ENCODE assay signal across 11 cellular contexts in genomic region chr14:77988966-77989365, GRCh38.
DNase-seq lines count a peak whose midpoint lies in the region; ATAC-seq and TF ChIP-seq lines count a peak whose summit lies in the region.
"Had no signal": no experiment of that assay in that cellular context is flagged by ENCODE, and none has a peak within 500 bp of the region (broad histone marks: within the 10 kb centered on the region; RNA-seq: fewer than 3 reads in every experiment).

No MANE protein-coding gene starts in this region.

- ATAC-seq in Right ventricle myocardium superior (ENCODE audit: poor library complexity) (peak; percentile 76), HG03354 (IDR thresholded peaks at IDR 0.05; ENCODE audit: poor library complexity, severe bottlenecking, unreplicated experiment) (no peak), GM21526 (IDR thresholded peaks at IDR 0.05; ENCODE audit: low FRiP score, unreplicated experiment) (no peak)
- ATAC-seq: activated CD4-positive, alpha-beta T cell treated with anti-CD3 and anti-CD28 coated beads for 36 hours had no signal

- no peaks in the 10 kb centered on the region for H3K4me1 Mint-ChIP-seq in activated naive CD4-positive, alpha-beta T cell treated with anti-CD3 and anti-CD28 coated beads for 36 hours (ENCODE audit: low read depth)
- H3K4me1 Mint-ChIP-seq: activated CD4-positive, alpha-beta T cell treated with anti-CD3 and anti-CD28 coated beads for 36 hours had no signal

- in situ Hi-C loops in astrocyte of the cerebellum (cut with HindIII; ENCODE audit: low sequenced_read_pairs): no loop called here

- H3K4me3 Mint-ChIP-seq in activated naive CD4-positive, alpha-beta T cell treated with anti-CD3 and anti-CD28 coated beads for 36 hours: no peak overlapping the region
- H3K4me3 Mint-ChIP-seq: activated CD4-positive, alpha-beta T cell treated with anti-CD3 and anti-CD28 coated beads for 36 hours had no signal

- no peaks in the 10 kb centered on the region for H3K36me3 Mint-ChIP-seq in activated naive CD4-positive, alpha-beta T cell treated with anti-CD3 and anti-CD28 coated beads for 36 hours (ENCODE audit: low read depth)

- peak; percentile 61 for DNase-seq in Daoy (ENCODE audit: low read depth)
- DNase-seq in astrocyte of the cerebellum (ENCODE audit: low read depth): peak; percentile 92
- peak; percentile 50 for DNase-seq in Right ventricle myocardium superior
- DNase-seq in posterior vena cava (ENCODE audit: low spot score): peak; percentile 90
- no peak for DNase-seq in activated naive CD4-positive, alpha-beta T cell treated with anti-CD3 and anti-CD28 coated beads for 36 hours
- DNase-seq in effector CD4-positive, alpha-beta T cell: no peak
- DNase-seq: activated CD4-positive, alpha-beta T cell treated with anti-CD3 and anti-CD28 coated beads for 36 hours; MM.1S; small intestine had no signal

- H3K4me3 ChIP-seq in astrocyte of the cerebellum (ENCODE audit: low read depth, low read length): no peak overlapping the region

- H3K27me3 Mint-ChIP-seq in activated naive CD4-positive, alpha-beta T cell treated with anti-CD3 and anti-CD28 coated beads for 36 hours (ENCODE audit: low read depth): peaks cover 5% of the 10 kb centered on the region
- H3K27me3 Mint-ChIP-seq: activated CD4-positive, alpha-beta T cell treated with anti-CD3 and anti-CD28 coated beads for 36 hours had no signal

- H3K9me3 Mint-ChIP-seq in activated naive CD4-positive, alpha-beta T cell treated with anti-CD3 and anti-CD28 coated beads for 36 hours: no peaks in the 10 kb centered on the region

- no peak overlapping the region for H3K27ac Mint-ChIP-seq in activated naive CD4-positive, alpha-beta T cell treated with anti-CD3 and anti-CD28 coated beads for 36 hours
- H3K27ac Mint-ChIP-seq: activated CD4-positive, alpha-beta T cell treated with anti-CD3 and anti-CD28 coated beads for 36 hours had no signal

- TF ChIP-seq CTCF in astrocyte of the cerebellum (IDR thresholded peaks at IDR 0.05; ENCODE audit: low read depth, low read length, missing control alignments): peak; percentile 29

- intact Hi-C loops in Right ventricle myocardium superior (cut with DNase I) (no loop called here), posterior vena cava (cut with DNase I) (no loop called here)
- intact Hi-C loops in activated naive CD4-positive, alpha-beta T cell treated with anti-CD3 and anti-CD28 coated beads for 36 hours (cut with micrococcal nuclease): no loop called here

- CTCF ChIA-PET in activated naive CD4-positive, alpha-beta T cell treated with anti-CD3 and anti-CD28 coated beads for 36 hours (lab: Charles Lee): no interaction called here

Comparison
In these comparisons a context has a peak if more than half of its experiments do, and no peak if none do; other contexts are left out.
1. DNase-seq: peak in Daoy (single experiment), astrocyte of the cerebellum (single experiment), Right ventricle myocardium superior (single experiment) and posterior vena cava (single experiment); none in activated naive CD4-positive, alpha-beta T cell treated with anti-CD3 and anti-CD28 coated beads for 36 hours (single experiment) and effector CD4-positive, alpha-beta T cell (single experiment).